1 cellular context compared by ENCODE assay signal in the genomic region with DNA sequence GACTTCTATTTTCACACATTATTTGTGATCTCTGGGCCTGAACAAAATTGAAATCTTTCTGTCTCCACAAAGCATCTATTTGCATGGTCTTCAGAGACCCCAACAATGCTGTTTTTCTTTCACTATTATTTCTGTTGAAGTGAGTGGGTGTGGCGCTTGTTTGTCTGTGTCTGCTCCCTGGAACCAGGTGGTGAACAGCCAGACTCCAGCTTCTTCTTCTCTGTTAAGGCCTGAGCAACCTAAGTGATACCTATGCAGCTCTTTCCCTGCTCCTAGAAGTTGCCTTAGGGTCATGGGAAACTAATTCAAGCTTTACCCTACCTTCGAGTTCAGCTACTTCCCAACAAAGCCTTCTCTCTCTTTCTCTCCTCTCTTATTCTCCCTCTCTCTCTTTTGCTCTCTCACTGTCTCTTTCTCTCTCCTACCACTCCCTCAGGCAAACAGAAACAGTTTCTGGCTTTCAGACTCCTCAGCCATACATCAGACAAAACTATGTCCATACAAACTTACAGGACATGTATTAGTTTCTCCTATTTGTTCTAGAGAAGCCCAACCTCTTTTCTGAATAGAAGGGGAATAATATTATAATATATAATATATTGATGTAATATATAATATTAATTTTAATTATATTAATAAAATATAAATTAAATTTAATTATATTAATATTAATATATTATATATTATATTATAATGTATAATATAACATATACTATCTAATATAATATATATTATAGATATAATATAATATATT.
TF ChIP-seq lines count a peak whose summit lies in the region.

No MANE protein-coding gene starts in this region.

TF ChIP-seq in WTC11, 78 proteins besides CTCF, POLR2A, EP300 and RAD21 (continued from another document):
- TF ChIP-seq, protein P1, sequence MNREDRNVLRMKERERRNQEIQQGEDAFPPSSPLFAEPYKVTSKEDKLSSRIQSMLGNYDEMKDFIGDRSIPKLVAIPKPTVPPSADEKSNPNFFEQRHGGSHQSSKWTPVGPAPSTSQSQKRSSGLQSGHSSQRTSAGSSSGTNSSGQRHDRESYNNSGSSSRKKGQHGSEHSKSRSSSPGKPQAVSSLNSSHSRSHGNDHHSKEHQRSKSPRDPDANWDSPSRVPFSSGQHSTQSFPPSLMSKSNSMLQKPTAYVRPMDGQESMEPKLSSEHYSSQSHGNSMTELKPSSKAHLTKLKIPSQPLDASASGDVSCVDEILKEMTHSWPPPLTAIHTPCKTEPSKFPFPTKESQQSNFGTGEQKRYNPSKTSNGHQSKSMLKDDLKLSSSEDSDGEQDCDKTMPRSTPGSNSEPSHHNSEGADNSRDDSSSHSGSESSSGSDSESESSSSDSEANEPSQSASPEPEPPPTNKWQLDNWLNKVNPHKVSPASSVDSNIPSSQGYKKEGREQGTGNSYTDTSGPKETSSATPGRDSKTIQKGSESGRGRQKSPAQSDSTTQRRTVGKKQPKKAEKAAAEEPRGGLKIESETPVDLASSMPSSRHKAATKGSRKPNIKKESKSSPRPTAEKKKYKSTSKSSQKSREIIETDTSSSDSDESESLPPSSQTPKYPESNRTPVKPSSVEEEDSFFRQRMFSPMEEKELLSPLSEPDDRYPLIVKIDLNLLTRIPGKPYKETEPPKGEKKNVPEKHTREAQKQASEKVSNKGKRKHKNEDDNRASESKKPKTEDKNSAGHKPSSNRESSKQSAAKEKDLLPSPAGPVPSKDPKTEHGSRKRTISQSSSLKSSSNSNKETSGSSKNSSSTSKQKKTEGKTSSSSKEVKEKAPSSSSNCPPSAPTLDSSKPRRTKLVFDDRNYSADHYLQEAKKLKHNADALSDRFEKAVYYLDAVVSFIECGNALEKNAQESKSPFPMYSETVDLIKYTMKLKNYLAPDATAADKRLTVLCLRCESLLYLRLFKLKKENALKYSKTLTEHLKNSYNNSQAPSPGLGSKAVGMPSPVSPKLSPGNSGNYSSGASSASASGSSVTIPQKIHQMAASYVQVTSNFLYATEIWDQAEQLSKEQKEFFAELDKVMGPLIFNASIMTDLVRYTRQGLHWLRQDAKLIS (CRISPR knock-in tag; IDR thresholded peaks at IDR 0.05; ENCODE audit: borderline replicate concordance) = no peak
TF ChIP-seq in WTC11: peak in this region for 1.
